19 cellular contexts compared by ENCODE assay signal in the genomic region with DNA sequence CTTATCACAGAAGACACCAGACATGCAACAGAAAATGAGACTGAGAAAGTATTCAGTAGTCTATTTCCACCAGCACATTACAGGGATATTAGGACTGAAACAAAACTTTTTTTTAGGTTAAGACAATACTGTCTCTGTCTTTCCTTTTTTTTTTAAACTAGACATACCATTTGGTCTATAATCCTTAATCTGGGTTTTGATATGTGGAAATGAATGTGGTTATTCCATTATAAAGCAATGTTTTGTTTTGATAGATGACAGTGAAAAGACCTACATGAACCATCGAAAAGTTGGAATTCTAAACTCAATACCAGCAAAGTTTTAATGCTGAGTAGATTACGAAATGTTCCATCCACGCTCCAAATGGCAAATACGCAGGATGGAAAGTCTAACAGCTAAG.
"Had no signal": no experiment of that assay in that cellular context is flagged by ENCODE, and none has a peak within 500 bp of the region (broad histone marks: within the 10 kb centered on the region; RNA-seq: fewer than 3 reads in every experiment).

No MANE protein-coding gene starts in this region.

- ATAC-seq: activated T-cell treated with anti-CD3 and anti-CD28 coated beads, Interleukin-2, amount 50 U/mL, for 4 hours; esophagus mucosa; natural killer cell treated with Interleukin-12 subunit alpha and Interleukin-12 subunit beta and Interleukin-15 and Interleukin-18, amount 100 ng/mL, for 72 hours had no signal

- H3K4me1 ChIP-seq: ascending aorta, tibial artery had no signal

- DNase-seq: activated CD4-positive, alpha-beta T cell treated with anti-CD3 and anti-CD28 coated beads, Interleukin-2, amount 10 ng/mL, durations not matched to agents 24 days and 14 days; activated CD8-positive, alpha-beta memory T cell treated with anti-CD3 and anti-CD28 coated beads, Interleukin-2, amount 50 U/mL, for 4 hours; activated effector memory CD4-positive, alpha-beta T cell treated with Interleukin-2 at 50 U/mL for 16 hours; activated naive CD4-positive, alpha-beta T cell treated with anti-CD3 and anti-CD28 coated beads, Interleukin-2, amount 50 U/mL, for 16 hours; activated T-cell treated with anti-CD3 and anti-CD28 coated beads, Interleukin-2, amount 50 U/mL, for 4 hours; cerebellar nuclear complex; cortex of kidney; effector CD8-positive, alpha-beta T cell; left cardiac atrium; retina; stimulated activated CD4-positive, alpha-beta T cell treated with anti-CD3 and anti-CD28 coated beads, Interleukin-2, amount 100 ng/mL, for 24 hours; stimulated activated naive CD4-positive, alpha-beta T cell treated with Interleukin-2 at 50 U/mL for 16 hours; T-helper 1 cell; T-helper 9 cell; tibial artery had no signal

- H3K4me3 ChIP-seq: ascending aorta, lung, tibial artery had no signal

- H3K27ac ChIP-seq: ascending aorta, tibial artery had no signal

- H3K9me3 ChIP-seq: ascending aorta, tibial artery had no signal

- H3K27me3 ChIP-seq: ascending aorta, tibial artery had no signal

- H3K36me3 ChIP-seq: ascending aorta, tibial artery had no signal
